In genomic region chrX:154384284-154384892, GRCh38 we compare ENCODE assay signal across 16 cellular contexts. TPM values are rescaled to one million over a fixed set of nuclear protein-coding genes. Genes with fewer than 3 reads are reported as not detected.
DNase-seq lines count a peak whose midpoint lies in the region; ATAC-seq and TF ChIP-seq lines count a peak whose summit lies in the region.
"Had no signal": no experiment of that assay in that cellular context is flagged by ENCODE, and none has a peak within 500 bp of the region (broad histone marks: within the 10 kb centered on the region; RNA-seq: fewer than 3 reads in every experiment).

No MANE protein-coding gene starts in this region.

- ATAC-seq in left ventricle myocardium superior: peak; percentile 8
- ATAC-seq in Right ventricle myocardium inferior: no peak
- peak in 2 of 4 donors; percentile 7 to 22 for ATAC-seq in right lobe of liver
- no peak for ATAC-seq in GM21526 (IDR thresholded peaks at IDR 0.05; ENCODE audit: low FRiP score, unreplicated experiment)
- ATAC-seq: esophagus mucosa had no signal

- H3K9me3 ChIP-seq in right lobe of liver: no peaks in the 10 kb centered on the region

- no peak overlapping the region for H3K4me3 ChIP-seq in right lobe of liver
- H3K4me3 ChIP-seq: lung had no signal

- no peak for TF ChIP-seq POLR2A in right lobe of liver (IDR thresholded peaks at IDR 0.05)

- no peaks in the 10 kb centered on the region for H3K27me3 ChIP-seq in right lobe of liver

- peak; percentile 14 to 44 (median 34) for TF ChIP-seq CTCF in right lobe of liver (IDR thresholded peaks at IDR 0.05)

- no peak for DNase-seq in left ventricle myocardium superior
- DNase-seq in Right ventricle myocardium inferior (ENCODE audit: missing footprints): no peak
- peak; percentile 33 for DNase-seq in astrocyte of the hippocampus (ENCODE audit: low read depth, low spot score)
- DNase-seq in right lobe of liver: peak in 1 of 3 donors; percentile 33
- no peak for DNase-seq in activated gamma-delta T cell (lab: John Stamatoyannopoulos, UW)
- DNase-seq in stimulated activated naive CD4-positive, alpha-beta T cell treated with Interleukin-2 at 50 U/mL for 16 hours (lab: John Stamatoyannopoulos, UW): no peak
- no peak for DNase-seq in inferior parietal cortex (ENCODE audit: extremely low spot score)
- DNase-seq: activated CD4-positive, alpha-beta memory T cell treated with anti-CD3 and anti-CD28 coated beads for 36 hours; activated naive CD8-positive, alpha-beta T cell treated with anti-CD3 and anti-CD28 coated beads, Interleukin-2, amount 50 U/mL, for 24 hours; C1 segment of cervical spinal cord; NCI-H1694; SHP77 treated with DMSO at 0.1 percent for 48 hours; small intestine had no signal

- H3K4me1 ChIP-seq in right lobe of liver: peaks cover 0 to 3% (median 0%) of the 10 kb centered on the region in 4 donors

- H3K36me3 ChIP-seq in right lobe of liver: no peaks in the 10 kb centered on the region

- WGBS in right lobe of liver (ENCODE audit: insufficient coverage, low coverage, low lambda C conversion rate, missing lambda C conversion rate): 47% methylated on average over 2 of the region's 8 CpGs

- no peak overlapping the region for H3K27ac ChIP-seq in right lobe of liver

- intact Hi-C loops in left ventricle myocardium superior (cut with micrococcal nuclease): no loop called here
- intact Hi-C loops in Right ventricle myocardium inferior (cut with DNase I): loop anchor here (10.0 kb wide), 1 partner anchor 370 kb away; the partner anchor contains the start of gene IRAK1
- intact Hi-C loops in right lobe of liver (cut with DNase I): no loop called here

RNA-seq across cellular contexts. Expression of gene EMD, which starts 5.3 kb away (rescaled TPM):
- 51.3 TPM for total RNA-seq in left ventricle myocardium superior
- total RNA-seq in Right ventricle myocardium inferior: 51.1 TPM
- 10 to 100 TPM; 19.8 to 28.8 (median 24.2) TPM for total RNA-seq in right lobe of liver

RNA-seq across cellular contexts. Expression of gene FLNA, which starts 10.0 kb away (rescaled TPM):
- total RNA-seq in left ventricle myocardium superior: 228 TPM
- 253 TPM for total RNA-seq in Right ventricle myocardium inferior
- 100 to 1,000 TPM in 1 of 6 experiments, 10 to 100 TPM in 5; 46.8 to 124 (median 82.6) TPM for total RNA-seq in right lobe of liver

RNA-seq across cellular contexts. Expression of gene RPL10, which starts 13.8 kb away (rescaled TPM):
- total RNA-seq in left ventricle myocardium superior: 1,898 TPM
- 2,181 TPM for total RNA-seq in Right ventricle myocardium inferior
- 1,000 to 10,000 TPM in 5 of 6 experiments, 100 to 1,000 TPM in 1; 899 to 1,899 (median 1,157) TPM for total RNA-seq in right lobe of liver

RNA-seq across cellular contexts. Expression of gene DNASE1L1, which starts 24.7 kb away (rescaled TPM):
- 58.7 TPM for total RNA-seq in left ventricle myocardium superior
- 52.3 TPM for total RNA-seq in Right ventricle myocardium inferior
- 10 to 100 TPM; 11.7 to 19.5 (median 14.9) TPM for total RNA-seq in right lobe of liver

RNA-seq across cellular contexts. Expression of gene TAFAZZIN, which starts 27.0 kb away (rescaled TPM):
- total RNA-seq in left ventricle myocardium superior (38.0 TPM), Right ventricle myocardium inferior (36.1 TPM), right lobe of liver (10 to 100 TPM; 12.6 to 23.0 (median 17.3) TPM)
